In the genomic region with DNA sequence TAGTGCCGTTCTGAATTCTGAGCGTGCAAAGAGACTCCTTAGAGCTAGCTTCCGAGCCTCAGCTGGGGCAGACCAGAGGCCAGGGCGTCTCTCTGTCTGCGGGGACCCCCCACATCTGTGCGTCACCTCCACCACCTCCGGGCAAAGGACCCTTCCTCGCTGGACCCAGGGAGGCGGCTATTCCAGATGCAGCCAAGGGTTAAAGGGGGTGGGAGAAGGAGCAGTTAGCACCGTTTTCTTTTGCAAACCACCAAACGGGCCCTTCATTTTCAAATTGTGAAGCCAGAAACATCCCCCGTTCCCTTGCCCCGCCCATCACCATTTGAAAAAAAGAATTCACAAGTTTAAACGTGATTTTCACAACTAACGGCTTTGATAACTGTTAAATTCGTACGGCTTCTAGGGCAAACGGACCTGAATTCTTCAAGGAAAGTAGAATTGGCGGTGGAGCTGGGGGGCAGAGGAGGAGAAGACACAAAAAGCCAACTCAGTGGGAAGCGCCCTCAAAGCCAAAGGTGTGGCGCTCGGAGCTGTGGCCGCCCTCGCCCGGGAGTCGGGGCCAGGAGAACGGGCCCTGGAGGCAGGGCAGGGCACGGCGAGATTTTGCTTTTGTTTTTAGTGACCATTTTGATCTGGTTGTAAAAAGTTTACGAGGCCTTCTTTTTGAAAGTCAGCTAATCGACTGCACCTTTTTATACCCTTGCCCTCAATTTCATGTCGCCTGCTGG, we compare ENCODE assay signal across 8 cellular contexts. TPM values are rescaled to one million over a fixed set of nuclear protein-coding genes. Genes with fewer than 3 reads are reported as not detected.
DNase-seq lines count a peak whose midpoint lies in the region; ATAC-seq and TF ChIP-seq lines count a peak whose summit lies in the region.

No MANE protein-coding gene starts in this region.

- peak overlapping the region; percentile 94 for H3K4me2 ChIP-seq in osteoblast (ENCODE audit: insufficient read depth, low read length)

- H3K36me3 ChIP-seq in CD4-positive, CD25-positive, alpha-beta regulatory T cell (ENCODE audit: control insufficient read depth, insufficient read depth, low read length) = no peaks in the 10 kb centered on the region
- no peaks in the 10 kb centered on the region for H3K36me3 ChIP-seq in osteoblast (ENCODE audit: insufficient read depth, low read length)

- peaks cover 20% of the 10 kb centered on the region for H3K27me3 ChIP-seq in CD4-positive, CD25-positive, alpha-beta regulatory T cell (ENCODE audit: control insufficient read depth, insufficient read depth, low read length)
- no peaks in the 10 kb centered on the region for H3K27me3 ChIP-seq in osteoblast (ENCODE audit: insufficient read depth, low read length)

- POLR2A ChIA-PET in HEK293T (lab: Yijun Ruan, JAX) = no interaction called here

- peaks cover 9% of the 10 kb centered on the region for H4K20me1 ChIP-seq in osteoblast (ENCODE audit: insufficient read depth, low read length)

- H3K4me3 Mint-ChIP-seq in CD4-positive, CD25-positive, alpha-beta regulatory T cell = peak overlapping the region in 3 of 4 donors; percentile 46 to 81 (median 47)
- peak overlapping the region; percentile 45 for H3K4me3 Mint-ChIP-seq in T-helper 2 cell treated with Interferon-gamma antibody and Interleukin-4, amounts not matched to agents 5 μg/mL and 100 μg/mL, for 36 hours

- H3K4me1 ChIP-seq in CD4-positive, CD25-positive, alpha-beta regulatory T cell (ENCODE audit: control insufficient read depth, insufficient read depth, low read length, poor library complexity, severe bottlenecking) = peaks cover 16% of the 10 kb centered on the region
- H3K4me1 ChIP-seq in osteoblast (ENCODE audit: insufficient read depth, low read length) = peaks cover 17% of the 10 kb centered on the region

- no peak for DNase-seq in CD4-positive, CD25-positive, alpha-beta regulatory T cell
- DNase-seq in T-helper 2 cell treated with Interferon-gamma antibody and Interleukin-4, amounts not matched to agents 5 μg/mL and 100 μg/mL, for 36 hours (ENCODE audit: low spot score) = no peak
- peak; percentile 59 for DNase-seq in fibroblast of the aortic adventitia (ENCODE audit: low read depth)
- DNase-seq in osteoblast (ENCODE audit: insufficient read length, low spot score, missing footprints) = peak; percentile 85
- no peak for DNase-seq in HEK293T (ENCODE audit: extremely low spot score)
- no peak for DNase-seq in NCI-H2171 treated with DMSO at 0.1 percent for 48 hours (lab: John Stamatoyannopoulos, UW)
- no peak for DNase-seq in GF-D8 (lab: John Stamatoyannopoulos, UW)

- no peaks in the 10 kb centered on the region for H3K9me3 ChIP-seq in CD4-positive, CD25-positive, alpha-beta regulatory T cell (ENCODE audit: control insufficient read depth in 2 of 2, low read length in 2 of 2)
- no peaks in the 10 kb centered on the region for H3K9me3 ChIP-seq in osteoblast (ENCODE audit: low read depth, low read length)

- H3K9me3 Mint-ChIP-seq in CD4-positive, CD25-positive, alpha-beta regulatory T cell = peaks cover 0 to 4% (median 0%) of the 10 kb centered on the region in 7 donors
- no peaks in the 10 kb centered on the region for H3K9me3 Mint-ChIP-seq in T-helper 2 cell treated with Interferon-gamma antibody and Interleukin-4, amounts not matched to agents 5 μg/mL and 100 μg/mL, for 36 hours

- H3K4me1 Mint-ChIP-seq in CD4-positive, CD25-positive, alpha-beta regulatory T cell = peaks cover 0 to 40% (median 17%) of the 10 kb centered on the region in 4 donors
- peaks cover 11% of the 10 kb centered on the region for H3K4me1 Mint-ChIP-seq in T-helper 2 cell treated with Interferon-gamma antibody and Interleukin-4, amounts not matched to agents 5 μg/mL and 100 μg/mL, for 36 hours (ENCODE audit: low read depth)

- no peak for ATAC-seq in CD4-positive, CD25-positive, alpha-beta regulatory T cell (ENCODE audit: low read depth in 2 of 2)
- ATAC-seq in HG02970 (IDR thresholded peaks at IDR 0.05; ENCODE audit: low FRiP score, unreplicated experiment) = no peak

- TF ChIP-seq CTCF in fibroblast of the aortic adventitia (IDR thresholded peaks at IDR 0.05; ENCODE audit: insufficient read depth, low read length) (peak; percentile 20), osteoblast (IDR thresholded peaks at IDR 0.05; ENCODE audit: extremely low read depth, low read depth, low read length) (no peak)

- H3K36me3 Mint-ChIP-seq in CD4-positive, CD25-positive, alpha-beta regulatory T cell = peaks cover 4% of the 10 kb centered on the region
- H3K36me3 Mint-ChIP-seq in T-helper 2 cell treated with Interferon-gamma antibody and Interleukin-4, amounts not matched to agents 5 μg/mL and 100 μg/mL, for 36 hours (ENCODE audit: low read depth) = peaks cover 2% of the 10 kb centered on the region

- no peak overlapping the region for H3K4me3 ChIP-seq in CD4-positive, CD25-positive, alpha-beta regulatory T cell (ENCODE audit: low read depth, low read length)
- H3K4me3 ChIP-seq in fibroblast of the aortic adventitia (ENCODE audit: low read depth, low read length) (peak overlapping the region; percentile 96), osteoblast (ENCODE audit: insufficient read depth, low read length) (peak overlapping the region; percentile 93)

- H2AFZ ChIP-seq in osteoblast (ENCODE audit: low read length) = peak overlapping the region; percentile 85

- peaks cover 16% of the 10 kb centered on the region for H3K79me2 ChIP-seq in osteoblast (ENCODE audit: insufficient read depth, low read length)

- peaks cover 76% of the 10 kb centered on the region for H3K27me3 Mint-ChIP-seq in CD4-positive, CD25-positive, alpha-beta regulatory T cell
- H3K27me3 Mint-ChIP-seq in T-helper 2 cell treated with Interferon-gamma antibody and Interleukin-4, amounts not matched to agents 5 μg/mL and 100 μg/mL, for 36 hours (ENCODE audit: low read depth) = peaks cover 83% of the 10 kb centered on the region

- CTCF ChIA-PET in HEK293T (lab: Yijun Ruan, JAX) = interaction anchor here (0.6 kb wide), 1 partner anchor 999 kb away, joined by 3 read pairs; no protein-coding TSS in a partner anchor

- H3K27ac Mint-ChIP-seq in CD4-positive, CD25-positive, alpha-beta regulatory T cell = no peak overlapping the region
- H3K27ac Mint-ChIP-seq in T-helper 2 cell treated with Interferon-gamma antibody and Interleukin-4, amounts not matched to agents 5 μg/mL and 100 μg/mL, for 36 hours = no peak overlapping the region

- no peak overlapping the region for H3K27ac ChIP-seq in CD4-positive, CD25-positive, alpha-beta regulatory T cell (ENCODE audit: insufficient read depth, low read length, poor library complexity, severe bottlenecking)
- peak overlapping the region; percentile 75 for H3K27ac ChIP-seq in osteoblast (ENCODE audit: low read depth, low read length)

TF ChIP-seq in HEK293T, 16 proteins besides CTCF, POLR2A, EP300 and RAD21:
- TF ChIP-seq FOXM1 (IDR thresholded peaks at IDR 0.05; ENCODE audit: borderline replicate concordance) (no peak), FOXA1 (IDR thresholded peaks at IDR 0.05) (no peak)
TF ChIP-seq in HEK293T: peak in this region for 0.

RNA-seq across cellular contexts. Expression of a gene that starts 3.3 kb away (rescaled TPM):
- not detected for total RNA-seq in CD4-positive, CD25-positive, alpha-beta regulatory T cell
- not detected for polyA plus RNA-seq in CD4-positive, CD25-positive, alpha-beta regulatory T cell
- total RNA-seq in fibroblast of the aortic adventitia (ENCODE audit: low replicate concordance) (707 and 865 TPM in 2 replicates), osteoblast (316 and 373 TPM in 2 replicates)

Comparison
In these comparisons a context has a peak if more than half of its experiments do, and no peak if none do; other contexts are left out.
1. DNase-seq: peak in fibroblast of the aortic adventitia (single experiment) and osteoblast (single experiment); none in CD4-positive, CD25-positive, alpha-beta regulatory T cell (0 of 3), T-helper 2 cell treated with Interferon-gamma antibody and Interleukin-4, amounts not matched to agents 5 μg/mL and 100 μg/mL, for 36 hours (single experiment), HEK293T (single experiment), NCI-H2171 treated with DMSO at 0.1 percent for 48 hours (single experiment) and GF-D8 (single experiment).
2. RNA of a gene that starts 3.3 kb away (total RNA-seq): 707 to 865 TPM in fibroblast of the aortic adventitia and 316 to 373 TPM in osteoblast; not detected in CD4-positive, CD25-positive, alpha-beta regulatory T cell (single experiment); every median in the first group is over 100 times any median in the second.